In the genomic region with DNA sequence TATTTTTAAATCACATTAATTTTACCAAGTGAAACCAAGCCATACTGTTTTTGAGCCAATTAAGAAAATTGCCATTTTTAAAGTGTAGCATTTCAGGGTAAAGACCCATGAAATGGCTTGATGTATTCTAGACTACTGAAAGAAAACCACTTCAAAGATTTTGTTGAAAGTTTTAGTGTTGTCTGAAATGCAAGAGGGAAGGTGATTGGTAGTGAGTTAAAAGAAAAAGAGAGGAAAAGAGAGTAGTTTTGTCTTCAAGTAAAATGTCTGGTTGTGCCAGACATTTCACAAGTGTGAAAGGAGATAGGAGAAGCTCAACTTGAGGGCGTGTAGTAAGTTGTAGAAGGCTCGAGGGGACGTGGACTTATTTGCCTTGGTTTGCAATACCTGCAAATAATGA, we compare ENCODE assay signal across 1 cellular context.
TF ChIP-seq lines count a peak whose summit lies in the region.

No MANE protein-coding gene starts in this region.

TF ChIP-seq in WTC11, 78 proteins besides CTCF, POLR2A, EP300 and RAD21:
- no peak for TF ChIP-seq JUN (CRISPR knock-in tag; IDR thresholded peaks at IDR 0.05)
- TF ChIP-seq SMAD4 (CRISPR knock-in tag; IDR thresholded peaks at IDR 0.05): no peak
- no peak for TF ChIP-seq TEAD1 (CRISPR knock-in tag; IDR thresholded peaks at IDR 0.05)
- no peak for TF ChIP-seq ZNF121 (CRISPR knock-in tag; IDR thresholded peaks at IDR 0.05)
- TF ChIP-seq ESRRA (CRISPR knock-in tag; IDR thresholded peaks at IDR 0.05; ENCODE audit: borderline replicate concordance): no peak
- TF ChIP-seq, protein P1, sequence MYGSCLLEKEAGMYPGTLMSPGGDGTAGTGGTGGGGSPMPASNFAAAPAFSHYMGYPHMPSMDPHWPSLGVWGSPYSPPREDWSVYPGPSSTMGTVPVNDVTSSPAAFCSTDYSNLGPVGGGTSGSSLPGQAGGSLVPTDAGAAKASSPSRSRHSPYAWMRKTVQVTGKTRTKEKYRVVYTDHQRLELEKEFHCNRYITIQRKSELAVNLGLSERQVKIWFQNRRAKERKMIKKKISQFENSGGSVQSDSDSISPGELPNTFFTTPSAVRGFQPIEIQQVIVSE (CRISPR knock-in tag; IDR thresholded peaks at IDR 0.05; ENCODE audit: borderline replicate concordance): no peak
- no peak for TF ChIP-seq ZNF263 (CRISPR knock-in tag; IDR thresholded peaks at IDR 0.05; ENCODE audit: low read depth)
- no peak for TF ChIP-seq NR2C2 (CRISPR knock-in tag; IDR thresholded peaks at IDR 0.05)
- TF ChIP-seq, protein P2, sequence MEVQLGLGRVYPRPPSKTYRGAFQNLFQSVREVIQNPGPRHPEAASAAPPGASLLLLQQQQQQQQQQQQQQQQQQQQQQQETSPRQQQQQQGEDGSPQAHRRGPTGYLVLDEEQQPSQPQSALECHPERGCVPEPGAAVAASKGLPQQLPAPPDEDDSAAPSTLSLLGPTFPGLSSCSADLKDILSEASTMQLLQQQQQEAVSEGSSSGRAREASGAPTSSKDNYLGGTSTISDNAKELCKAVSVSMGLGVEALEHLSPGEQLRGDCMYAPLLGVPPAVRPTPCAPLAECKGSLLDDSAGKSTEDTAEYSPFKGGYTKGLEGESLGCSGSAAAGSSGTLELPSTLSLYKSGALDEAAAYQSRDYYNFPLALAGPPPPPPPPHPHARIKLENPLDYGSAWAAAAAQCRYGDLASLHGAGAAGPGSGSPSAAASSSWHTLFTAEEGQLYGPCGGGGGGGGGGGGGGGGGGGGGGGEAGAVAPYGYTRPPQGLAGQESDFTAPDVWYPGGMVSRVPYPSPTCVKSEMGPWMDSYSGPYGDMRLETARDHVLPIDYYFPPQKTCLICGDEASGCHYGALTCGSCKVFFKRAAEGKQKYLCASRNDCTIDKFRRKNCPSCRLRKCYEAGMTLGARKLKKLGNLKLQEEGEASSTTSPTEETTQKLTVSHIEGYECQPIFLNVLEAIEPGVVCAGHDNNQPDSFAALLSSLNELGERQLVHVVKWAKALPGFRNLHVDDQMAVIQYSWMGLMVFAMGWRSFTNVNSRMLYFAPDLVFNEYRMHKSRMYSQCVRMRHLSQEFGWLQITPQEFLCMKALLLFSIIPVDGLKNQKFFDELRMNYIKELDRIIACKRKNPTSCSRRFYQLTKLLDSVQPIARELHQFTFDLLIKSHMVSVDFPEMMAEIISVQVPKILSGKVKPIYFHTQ (CRISPR knock-in tag; IDR thresholded peaks at IDR 0.05): no peak
- TF ChIP-seq, protein P3, sequence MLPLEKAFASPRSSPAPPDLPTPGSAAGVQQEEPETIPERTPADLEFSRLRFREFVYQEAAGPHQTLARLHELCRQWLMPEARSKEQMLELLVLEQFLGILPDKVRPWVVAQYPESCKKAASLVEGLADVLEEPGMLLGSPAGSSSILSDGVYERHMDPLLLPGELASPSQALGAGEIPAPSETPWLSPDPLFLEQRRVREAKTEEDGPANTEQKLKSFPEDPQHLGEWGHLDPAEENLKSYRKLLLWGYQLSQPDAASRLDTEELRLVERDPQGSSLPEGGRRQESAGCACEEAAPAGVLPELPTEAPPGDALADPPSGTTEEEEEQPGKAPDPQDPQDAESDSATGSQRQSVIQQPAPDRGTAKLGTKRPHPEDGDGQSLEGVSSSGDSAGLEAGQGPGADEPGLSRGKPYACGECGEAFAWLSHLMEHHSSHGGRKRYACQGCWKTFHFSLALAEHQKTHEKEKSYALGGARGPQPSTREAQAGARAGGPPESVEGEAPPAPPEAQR (CRISPR knock-in tag; IDR thresholded peaks at IDR 0.05): no peak
- TF ChIP-seq, protein P4, sequence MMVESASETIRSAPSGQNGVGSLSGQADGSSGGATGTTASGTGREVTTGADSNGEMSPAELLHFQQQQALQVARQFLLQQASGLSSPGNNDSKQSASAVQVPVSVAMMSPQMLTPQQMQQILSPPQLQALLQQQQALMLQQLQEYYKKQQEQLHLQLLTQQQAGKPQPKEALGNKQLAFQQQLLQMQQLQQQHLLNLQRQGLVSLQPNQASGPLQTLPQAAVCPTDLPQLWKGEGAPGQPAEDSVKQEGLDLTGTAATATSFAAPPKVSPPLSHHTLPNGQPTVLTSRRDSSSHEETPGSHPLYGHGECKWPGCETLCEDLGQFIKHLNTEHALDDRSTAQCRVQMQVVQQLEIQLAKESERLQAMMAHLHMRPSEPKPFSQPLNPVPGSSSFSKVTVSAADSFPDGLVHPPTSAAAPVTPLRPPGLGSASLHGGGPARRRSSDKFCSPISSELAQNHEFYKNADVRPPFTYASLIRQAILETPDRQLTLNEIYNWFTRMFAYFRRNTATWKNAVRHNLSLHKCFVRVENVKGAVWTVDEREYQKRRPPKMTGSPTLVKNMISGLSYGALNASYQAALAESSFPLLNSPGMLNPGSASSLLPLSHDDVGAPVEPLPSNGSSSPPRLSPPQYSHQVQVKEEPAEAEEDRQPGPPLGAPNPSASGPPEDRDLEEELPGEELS (CRISPR knock-in tag; IDR thresholded peaks at IDR 0.05): no peak
- TF ChIP-seq, protein P5, sequence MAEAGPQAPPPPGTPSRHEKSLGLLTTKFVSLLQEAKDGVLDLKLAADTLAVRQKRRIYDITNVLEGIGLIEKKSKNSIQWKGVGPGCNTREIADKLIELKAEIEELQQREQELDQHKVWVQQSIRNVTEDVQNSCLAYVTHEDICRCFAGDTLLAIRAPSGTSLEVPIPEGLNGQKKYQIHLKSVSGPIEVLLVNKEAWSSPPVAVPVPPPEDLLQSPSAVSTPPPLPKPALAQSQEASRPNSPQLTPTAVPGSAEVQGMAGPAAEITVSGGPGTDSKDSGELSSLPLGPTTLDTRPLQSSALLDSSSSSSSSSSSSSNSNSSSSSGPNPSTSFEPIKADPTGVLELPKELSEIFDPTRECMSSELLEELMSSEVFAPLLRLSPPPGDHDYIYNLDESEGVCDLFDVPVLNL (CRISPR knock-in tag; IDR thresholded peaks at IDR 0.05; ENCODE audit: borderline replicate concordance, low read depth): no peak
- no peak for TF ChIP-seq IRF2 (CRISPR knock-in tag; IDR thresholded peaks at IDR 0.05; ENCODE audit: borderline replicate concordance, low read depth)
TF ChIP-seq in WTC11: peak in this region for 0.
